9 cellular contexts compared by ENCODE assay signal in the genomic region with DNA sequence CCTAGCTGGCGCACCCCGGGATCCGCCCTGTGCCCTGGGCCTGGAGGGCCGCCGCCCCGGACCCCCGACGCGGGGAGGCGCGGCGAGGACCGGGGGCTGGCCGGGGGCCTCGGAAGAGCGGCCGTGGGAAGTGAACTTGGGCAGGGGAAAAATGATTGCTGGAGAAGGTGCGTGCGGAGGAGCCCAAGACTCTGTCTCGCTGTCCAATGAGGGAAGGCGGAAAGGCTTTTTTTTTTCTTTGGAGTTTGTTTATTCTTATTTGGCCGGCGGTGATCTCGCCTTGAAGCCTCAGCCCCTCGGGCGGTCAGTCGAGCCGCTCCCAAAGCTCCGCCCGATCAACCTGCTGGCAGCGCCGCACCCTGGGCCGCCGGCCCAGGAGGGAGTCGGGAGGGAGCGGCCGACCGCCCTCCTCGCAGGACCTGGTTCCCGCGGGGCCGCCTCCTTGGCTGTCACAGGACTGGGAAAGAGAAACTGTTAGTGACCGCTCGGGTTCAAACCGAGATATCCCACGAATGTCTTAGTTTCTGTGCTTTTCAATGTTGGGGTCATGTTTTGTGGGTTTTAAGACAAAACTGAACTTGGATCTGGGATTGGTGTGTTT. TPM values are rescaled to one million over a fixed set of nuclear protein-coding genes. Genes with fewer than 3 reads are reported as not detected.
A peak's percentile ranks its signal among the peaks of the same experiment; 100 is the strongest.
DNase-seq lines count a peak whose midpoint lies in the region; ATAC-seq, FAIRE-seq and TF ChIP-seq lines count a peak whose summit lies in the region.
"Had no signal": no experiment of that assay in that cellular context is flagged by ENCODE, and none has a peak within 500 bp of the region (broad histone marks: within the 10 kb centered on the region; RNA-seq: fewer than 3 reads in every experiment).

No MANE protein-coding gene starts in this region.

- TF ChIP-seq POLR2A in HepG2 (IDR thresholded peaks at IDR 0.05; ENCODE audit: insufficient read depth in 1 of 2, low read depth in 2 of 2, low read length in 2 of 2): no peak

- in situ Hi-C loops in HepG2 (cut with HindIII; ENCODE audit: extremely low pct_ligation_motif_present, low pct_unique_long_range_greater_than_20kb): loop anchor here (10.0 to 25.0 kb wide), 3 partner anchors 140 to 1368 kb away; a partner anchor contains a TSS

- CTCF ChIA-PET in HepG2 (lab: Yijun Ruan, JAX; ENCODE audit: low intra/inter-chr PET ratio, low total read pairs): no interaction called here

- peaks cover 25% of the 10 kb centered on the region for H3K79me2 ChIP-seq in HepG2 (ENCODE audit: insufficient read depth, low read length)

- BruUV-seq in HepG2 (replicated peaks; lab: Mats Ljungman, UMichigan): no TSS peak

- POLR2A ChIA-PET in HepG2 (lab: Yijun Ruan, JAX): interaction anchor here (1.5 kb wide), 1 partner anchor 145 kb away, joined by 3 read pairs; no protein-coding TSS in a partner anchor

- no peak for TF ChIP-seq EP300 in HepG2 (IDR thresholded peaks at IDR 0.05; ENCODE audit: low read depth in 2 of 2, low read length in 2 of 2)
- no peak for TF ChIP-seq EP300 in HepG2 (CRISPR knock-in tag; IDR thresholded peaks at IDR 0.05; ENCODE audit: borderline replicate concordance)

- peak overlapping the region; percentile 87 for H3K27ac ChIP-seq in HepG2 (ENCODE audit: extremely low read length, insufficient read depth, low read length)

- H3K4me3 ChIP-seq in HepG2 (replicated peaks in 1 of 3; ENCODE audit: insufficient read depth in 1 of 3, low read depth in 2 of 3, low read length in 3 of 3): peak overlapping the region; percentile 81 to 97 (median 97)

- no peak for TF ChIP-seq RAD21 in HepG2 (CRISPR knock-in tag; IDR thresholded peaks at IDR 0.05)

- intact Hi-C loops in HepG2 (cut with micrococcal nuclease; ENCODE audit: unreplicated experiment): loop anchor here (1.0 to 10.0 kb wide), 8 partner anchors 38 to 1380 kb away; a partner anchor contains a TSS

- peak overlapping the region; percentile 74 for H3K9ac ChIP-seq in HepG2 (ENCODE audit: insufficient read depth, low read depth, low read length)

- TF ChIP-seq CTCF in HepG2 (CRISPR knock-in tag; IDR thresholded peaks at IDR 0.05): no peak

- H3K4me1 ChIP-seq in HepG2 (ENCODE audit: insufficient read depth, low read length): peaks cover 13% of the 10 kb centered on the region

- DNase-seq in NCI-H1417 (lab: John Stamatoyannopoulos, UW) (peak; percentile 51 to 70 (median 66)), NCI-H1417 treated with DMSO at 0.1 percent for 48 hours (lab: John Stamatoyannopoulos, UW) (no peak), LoVo (ENCODE audit: low spot score) (peak; percentile 87), dedifferentiated amniotic fluid mesenchymal stem cell (ENCODE audit: extremely low spot score) (peak; percentile 65), HepG2 (ENCODE audit: low spot score) (peak; percentile 20)
- peak; percentile 16 for DNase-seq in activated CD4-positive, alpha-beta T cell treated with anti-CD3 and anti-CD28 coated beads, Interleukin-2, amount 50 U/mL, for 1 hour
- peak; percentile 41 for DNase-seq in stimulated activated CD4-positive, alpha-beta T cell treated with anti-CD3 and anti-CD28 coated beads, Interleukin-4, amount 100 ng/mL, for 1 hour

- WGBS in HepG2 (ENCODE audit: low lambda C conversion rate): 0% methylated on average over 8 of the region's 46 CpGs

- ATAC-seq in HepG2 (peak; percentile 24), GM19455 (IDR thresholded peaks at IDR 0.05; ENCODE audit: unreplicated experiment) (no peak)

- no peaks in the 10 kb centered on the region for H3K9me3 ChIP-seq in HepG2 (ENCODE audit: low read length)

- no peaks in the 10 kb centered on the region; a peak in 2 of 5 replicates for H3K36me3 ChIP-seq in HepG2 (replicated peaks in 1 of 2; ENCODE audit: control insufficient read depth in 1 of 2, insufficient read depth in 2 of 2, low read length in 2 of 2)

- peak overlapping the region; percentile 69 for H3K4me2 ChIP-seq in HepG2 (ENCODE audit: low read depth, low read length)

- H2AFZ ChIP-seq in HepG2 (ENCODE audit: low read length): no peak overlapping the region

- no peaks in the 10 kb centered on the region for H4K20me1 ChIP-seq in HepG2 (ENCODE audit: insufficient read depth, low read length)

- H3K27me3 ChIP-seq in HepG2 (ENCODE audit: control insufficient read depth in 1 of 2, insufficient read depth in 2 of 2, low read length in 2 of 2): no peaks in the 10 kb centered on the region; a peak in 2 of 5 replicates

- FAIRE-seq in HepG2 (lab: Jason Lieb, UNC): no peak
- FAIRE-seq: G401.6 had no signal

TF ChIP-seq in HepG2, 621 proteins besides CTCF, POLR2A, EP300 and RAD21 (continues in another document):
- peak; percentile 65 for TF ChIP-seq PHF8 (CRISPR knock-in tag; IDR thresholded peaks at IDR 0.05)
- no peak for TF ChIP-seq CCAR2 (optimal IDR thresholded peaks at IDR 0.05; ENCODE audit: low read depth, low read length)
- no peak for TF ChIP-seq ZSCAN12 (CRISPR knock-in tag; IDR thresholded peaks at IDR 0.05)
- TF ChIP-seq ZNF839 (CRISPR knock-in tag; IDR thresholded peaks at IDR 0.05; ENCODE audit: borderline replicate concordance): no peak
- TF ChIP-seq ZNF564 (CRISPR knock-in tag; IDR thresholded peaks at IDR 0.05): 0 out of 2 replicates have a peak, but pooled peaks have one; percentile 31
- 0 out of 2 replicates have a peak, but pooled peaks have one; percentile 22 for TF ChIP-seq TARDBP (CRISPR knock-in tag; IDR thresholded peaks at IDR 0.05)
- TF ChIP-seq, protein P1, sequence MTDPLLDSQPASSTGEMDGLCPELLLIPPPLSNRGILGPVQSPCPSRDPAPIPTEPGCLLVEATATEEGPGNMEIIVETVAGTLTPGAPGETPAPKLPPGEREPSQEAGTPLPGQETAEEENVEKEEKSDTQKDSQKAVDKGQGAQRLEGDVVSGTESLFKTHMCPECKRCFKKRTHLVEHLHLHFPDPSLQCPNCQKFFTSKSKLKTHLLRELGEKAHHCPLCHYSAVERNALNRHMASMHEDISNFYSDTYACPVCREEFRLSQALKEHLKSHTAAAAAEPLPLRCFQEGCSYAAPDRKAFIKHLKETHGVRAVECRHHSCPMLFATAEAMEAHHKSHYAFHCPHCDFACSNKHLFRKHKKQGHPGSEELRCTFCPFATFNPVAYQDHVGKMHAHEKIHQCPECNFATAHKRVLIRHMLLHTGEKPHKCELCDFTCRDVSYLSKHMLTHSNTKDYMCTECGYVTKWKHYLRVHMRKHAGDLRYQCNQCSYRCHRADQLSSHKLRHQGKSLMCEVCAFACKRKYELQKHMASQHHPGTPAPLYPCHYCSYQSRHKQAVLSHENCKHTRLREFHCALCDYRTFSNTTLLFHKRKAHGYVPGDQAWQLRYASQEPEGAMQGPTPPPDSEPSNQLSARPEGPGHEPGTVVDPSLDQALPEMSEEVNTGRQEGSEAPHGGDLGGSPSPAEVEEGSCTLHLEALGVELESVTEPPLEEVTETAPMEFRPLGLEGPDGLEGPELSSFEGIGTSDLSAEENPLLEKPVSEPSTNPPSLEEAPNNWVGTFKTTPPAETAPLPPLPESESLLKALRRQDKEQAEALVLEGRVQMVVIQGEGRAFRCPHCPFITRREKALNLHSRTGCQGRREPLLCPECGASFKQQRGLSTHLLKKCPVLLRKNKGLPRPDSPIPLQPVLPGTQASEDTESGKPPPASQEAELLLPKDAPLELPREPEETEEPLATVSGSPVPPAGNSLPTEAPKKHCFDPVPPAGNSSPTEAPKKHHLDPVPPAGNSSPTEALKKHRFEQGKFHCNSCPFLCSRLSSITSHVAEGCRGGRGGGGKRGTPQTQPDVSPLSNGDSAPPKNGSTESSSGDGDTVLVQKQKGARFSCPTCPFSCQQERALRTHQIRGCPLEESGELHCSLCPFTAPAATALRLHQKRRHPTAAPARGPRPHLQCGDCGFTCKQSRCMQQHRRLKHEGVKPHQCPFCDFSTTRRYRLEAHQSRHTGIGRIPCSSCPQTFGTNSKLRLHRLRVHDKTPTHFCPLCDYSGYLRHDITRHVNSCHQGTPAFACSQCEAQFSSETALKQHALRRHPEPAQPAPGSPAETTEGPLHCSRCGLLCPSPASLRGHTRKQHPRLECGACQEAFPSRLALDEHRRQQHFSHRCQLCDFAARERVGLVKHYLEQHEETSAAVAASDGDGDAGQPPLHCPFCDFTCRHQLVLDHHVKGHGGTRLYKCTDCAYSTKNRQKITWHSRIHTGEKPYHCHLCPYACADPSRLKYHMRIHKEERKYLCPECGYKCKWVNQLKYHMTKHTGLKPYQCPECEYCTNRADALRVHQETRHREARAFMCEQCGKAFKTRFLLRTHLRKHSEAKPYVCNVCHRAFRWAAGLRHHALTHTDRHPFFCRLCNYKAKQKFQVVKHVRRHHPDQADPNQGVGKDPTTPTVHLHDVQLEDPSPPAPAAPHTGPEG (CRISPR knock-in tag; IDR thresholded peaks at IDR 0.05): 0 out of 2 replicates have a peak, but pooled peaks have one; percentile 55
- TF ChIP-seq IRF2 (CRISPR knock-in tag; IDR thresholded peaks at IDR 0.05): 0 out of 2 replicates have a peak, but pooled peaks have one; percentile 39

RNA-seq across cellular contexts. Expression of a gene that starts 2.5 kb away (rescaled TPM):
- total RNA-seq in HepG2 (2016; rRNA removed; fragmentation: Illumina TruSeq; extraction: Trizol): 2.5 and 3.7 TPM in 2 replicates
- 0.71 and 0.79 TPM in 2 replicates for total RNA-seq in HepG2 (2016; cell fraction: cytosol; rRNA removed; fragmentation: Illumina TruSeq; extraction: Trizol; ENCODE audit: low read depth)
- 1.9 and 3.2 TPM in 2 replicates for total RNA-seq in HepG2 (2016; cell fraction: insoluble cytoplasmic fraction; rRNA removed; fragmentation: Illumina TruSeq; extraction: Trizol)
- total RNA-seq in HepG2 (2016; cell fraction: membrane; rRNA removed; fragmentation: Illumina TruSeq; extraction: Trizol): 1.7 and 3.0 TPM in 2 replicates
- total RNA-seq in HepG2 (2016; cell fraction: nucleus; rRNA removed; fragmentation: Illumina TruSeq; extraction: Trizol): 6.3 and 8.0 TPM in 2 replicates
- polyA plus RNA-seq in HepG2 (2011; rRNA removed): 1.7 and 2.0 TPM in 2 replicates
- polyA plus RNA-seq in HepG2 (2011; cell fraction: cytosol; rRNA removed): 0.62 and 1.2 TPM in 2 replicates
- 2.9 and 3.1 TPM in 2 replicates for polyA plus RNA-seq in HepG2 (2011; cell fraction: nucleus; rRNA removed)
- polyA plus RNA-seq in HepG2 (2012): 2.4 and 3.2 TPM in 2 replicates
- polyA plus RNA-seq in HepG2 (2016; cell fraction: cytosol; fragmentation: Illumina TruSeq; extraction: Trizol; ENCODE audit: low read depth): 0.11 and 0.24 TPM in 2 replicates
- 3.4 and 3.9 TPM in 2 replicates for polyA plus RNA-seq in HepG2 (2016; cell fraction: insoluble cytoplasmic fraction; fragmentation: Illumina TruSeq; extraction: Trizol; ENCODE audit: low read depth)
- 0.50 and 0.65 TPM in 2 replicates for polyA plus RNA-seq in HepG2 (2016; cell fraction: membrane; fragmentation: Illumina TruSeq; extraction: Trizol; ENCODE audit: low read depth)
- polyA plus RNA-seq in HepG2 (2016; cell fraction: nucleus; fragmentation: Illumina TruSeq; extraction: Trizol; ENCODE audit: insufficient read depth, low read depth): 5.9 and 6.9 TPM in 2 replicates
- polyA minus RNA-seq in HepG2 (2011; rRNA and poly(A)+ RNA removed; ENCODE audit: low replicate concordance): 1.7 and 3.5 TPM in 2 replicates
- 2.7 and 6.6 TPM in 2 replicates for polyA minus RNA-seq in HepG2 (2011; cell fraction: cytosol; rRNA and poly(A)+ RNA removed)
- 9.8 and 12.8 TPM in 2 replicates for polyA minus RNA-seq in HepG2 (2011; cell fraction: nucleus; rRNA and poly(A)+ RNA removed)
